ENCODE assay signal across 15 cellular contexts in genomic region chr6:17945575-17945974, GRCh38. TPM values are rescaled to one million over a fixed set of nuclear protein-coding genes. Genes with fewer than 3 reads are reported as not detected.
A peak's percentile ranks its signal among the peaks of the same experiment; 100 is the strongest.
DNase-seq lines count a peak whose midpoint lies in the region; ATAC-seq and TF ChIP-seq lines count a peak whose summit lies in the region.
"Had no signal": no experiment of that assay in that cellular context is flagged by ENCODE, and none has a peak within 500 bp of the region (broad histone marks: within the 10 kb centered on the region; RNA-seq: fewer than 3 reads in every experiment).

No MANE protein-coding gene starts in this region.

- no peaks in the 10 kb centered on the region for H3K9me3 Mint-ChIP-seq in osteocyte (ENCODE audit: unreplicated experiment)

- H3K4me1 ChIP-seq in left ventricle myocardium inferior (peaks cover 84% of the 10 kb centered on the region), right atrium auricular region (peaks cover 0 to 41% of the 10 kb centered on the region in 2 donors)

- no peak overlapping the region for H3K4me3 Mint-ChIP-seq in osteocyte (ENCODE audit: unreplicated experiment)

- DNase-seq in left ventricle myocardium inferior (no peak), right atrium auricular region (ENCODE audit: low spot score) (no peak), dorsolateral prefrontal cortex (no peak), osteocyte (ENCODE audit: extremely low spot score, unreplicated experiment) (no peak), D341Med (ENCODE audit: low spot score) (no peak), SIG-M5 treated with dmso at 0.1 percent for 504 hours (lab: John Stamatoyannopoulos, UW; ENCODE audit: unreplicated experiment) (no peak)
- DNase-seq: C1 segment of cervical spinal cord, DMS 273 treated with DMSO at 0.1 percent for 48 hours, GDM1, MM.1S, NCI-H1092 treated with DMSO at 0.1 percent for 48 hours, NCI-H2081 treated with DMSO at 0.1 percent for 48 hours, NCI-H524 had no signal

- H3K36me3 Mint-ChIP-seq in osteocyte (ENCODE audit: unreplicated experiment) = peaks cover 5% of the 10 kb centered on the region

- H3K4me1 Mint-ChIP-seq in osteocyte (ENCODE audit: unreplicated experiment) = peaks cover 32% of the 10 kb centered on the region

- no peaks in the 10 kb centered on the region for H3K36me3 ChIP-seq in left ventricle myocardium inferior
- H3K36me3 ChIP-seq in right atrium auricular region = no peaks in the 10 kb centered on the region

- intact Hi-C loops in left ventricle myocardium inferior (cut with micrococcal nuclease) = no loop called here
- intact Hi-C loops in dorsolateral prefrontal cortex (cut with DNase I) = no loop called here

- no peak for ATAC-seq in GM18867 (IDR thresholded peaks at IDR 0.05; ENCODE audit: unreplicated experiment)
- ATAC-seq: GM12878 had no signal

- peak overlapping the region; percentile 43 for H3K27ac ChIP-seq in left ventricle myocardium inferior (replicated peaks)
- peak overlapping the region in 1 of 2 donors; percentile 63 for H3K27ac ChIP-seq in right atrium auricular region
- peak overlapping the region in 40 of 59 donors; percentile 1 to 81 (median 51) for H3K27ac ChIP-seq in dorsolateral prefrontal cortex

- H3K9me3 ChIP-seq in left ventricle myocardium inferior (replicated peaks) (no peaks in the 10 kb centered on the region), right atrium auricular region (no peaks in the 10 kb centered on the region)

- peak overlapping the region; percentile 4 for H3K4me3 ChIP-seq in left ventricle myocardium inferior
- H3K4me3 ChIP-seq in right atrium auricular region = no peak overlapping the region
- H3K4me3 ChIP-seq in dorsolateral prefrontal cortex = peak overlapping the region in 1 of 59 donors; percentile 2
- H3K4me3 ChIP-seq: GM12878 had no signal

- peak overlapping the region; percentile 67 for H3K27ac Mint-ChIP-seq in osteocyte (ENCODE audit: unreplicated experiment)

- no peak for TF ChIP-seq CTCF in left ventricle myocardium inferior (IDR thresholded peaks at IDR 0.05; ENCODE audit: borderline replicate concordance)
- no peak for TF ChIP-seq CTCF in right atrium auricular region (IDR thresholded peaks at IDR 0.05)
- TF ChIP-seq CTCF in dorsolateral prefrontal cortex (IDR thresholded peaks at IDR 0.05 in 54 of 56, conservative IDR thresholded peaks at IDR 0.05 in 2 of 56; ENCODE audit: low read depth in 1 of 56, partially characterized antibody in 56 of 56) = no peak
- TF ChIP-seq CTCF in osteocyte (IDR thresholded peaks at IDR 0.05) = no peak

- no peaks in the 10 kb centered on the region for H3K27me3 ChIP-seq in left ventricle myocardium inferior (ENCODE audit: low read depth)
- no peaks in the 10 kb centered on the region for H3K27me3 ChIP-seq in right atrium auricular region
- no peaks in the 10 kb centered on the region for H3K27me3 ChIP-seq in dorsolateral prefrontal cortex

- H3K27me3 Mint-ChIP-seq in osteocyte (ENCODE audit: unreplicated experiment) = no peaks in the 10 kb centered on the region

RNA-seq across cellular contexts. Expression of gene KIF13A, which starts 41.9 kb away (rescaled TPM):
- total RNA-seq in left ventricle myocardium inferior (85.7 TPM), right atrium auricular region (10 to 100 TPM; 56.6 to 68.3 TPM), dorsolateral prefrontal cortex (10 to 100 TPM; 29.7 to 89.7 (median 51.6) TPM), osteocyte (47.5 and 51.0 TPM in 2 replicates)
